ENCODE assay signal across 19 cellular contexts in genomic region chr13:49664606-49665005, GRCh38. TPM values are rescaled to one million over a fixed set of nuclear protein-coding genes. Genes with fewer than 3 reads are reported as not detected.
DNase-seq lines count a peak whose midpoint lies in the region; ATAC-seq, FAIRE-seq and TF ChIP-seq lines count a peak whose summit lies in the region.
"Had no signal": no experiment of that assay in that cellular context is flagged by ENCODE, and none has a peak within 500 bp of the region (broad histone marks: within the 10 kb centered on the region; RNA-seq: fewer than 3 reads in every experiment).

No MANE protein-coding gene starts in this region.

- H3K4me1 ChIP-seq in GM23338 (ENCODE audit: insufficient read depth) (no peaks in the 10 kb centered on the region), neuronal stem cell (ENCODE audit: control insufficient read depth in 2 of 2, insufficient read depth in 1 of 2, low read depth in 1 of 2, low read length in 2 of 2) (peaks cover 2 to 3% of the 10 kb centered on the region in 2 donors), left ventricle myocardium inferior (no peaks in the 10 kb centered on the region)
- H3K4me1 ChIP-seq: BLaER1 had no signal

- H3K9ac ChIP-seq in neuronal stem cell (ENCODE audit: low read depth, low read length, poor library complexity), result no peak overlapping the region
- H3K9ac ChIP-seq: BLaER1 had no signal

- no peak for TF ChIP-seq CTCF in GM23338 (conservative IDR thresholded peaks at IDR 0.05; ENCODE audit: low read depth in 2 of 2)
- no peak for TF ChIP-seq CTCF in WERI-Rb-1 (IDR thresholded peaks at IDR 0.05; ENCODE audit: low read depth, low read length)
- TF ChIP-seq CTCF in left ventricle myocardium inferior (IDR thresholded peaks at IDR 0.05; ENCODE audit: borderline replicate concordance), result no peak

- no peak overlapping the region for H2BK12ac ChIP-seq in neuronal stem cell (ENCODE audit: low read length)

- H3K4me3 ChIP-seq in GM23338 (no peak overlapping the region), WERI-Rb-1 (ENCODE audit: low read depth, low read length) (no peak overlapping the region), neuronal stem cell (ENCODE audit: low read length in 2 of 2) (no peak overlapping the region), left ventricle myocardium inferior (no peak overlapping the region)
- H3K4me3 ChIP-seq: BLaER1 had no signal

- H4K20me1 ChIP-seq in GM23338 (replicated peaks; ENCODE audit: insufficient read depth), result peaks cover 5% of the 10 kb centered on the region

- peaks cover 2% of the 10 kb centered on the region for H3K79me1 ChIP-seq in neuronal stem cell (ENCODE audit: low read depth, low read length)

- no peak overlapping the region for H3K23ac ChIP-seq in neuronal stem cell (ENCODE audit: low read depth, low read length, poor library complexity)

- H3K9me3 ChIP-seq in WERI-Rb-1 (ENCODE audit: severe bottlenecking) (no peaks in the 10 kb centered on the region), neuronal stem cell (replicated peaks in 1 of 2; ENCODE audit: control insufficient read depth in 2 of 2, insufficient read depth in 1 of 2, low read depth in 1 of 2, low read length in 2 of 2) (peaks cover 0 to 2% of the 10 kb centered on the region in 2 donors), left ventricle myocardium inferior (replicated peaks) (no peaks in the 10 kb centered on the region)
- H3K9me3 ChIP-seq: BLaER1 had no signal

- DNase-seq in GM23338 (ENCODE audit: low spot score), result no peak
- DNase-seq in NCI-H146 (lab: John Stamatoyannopoulos, UW), result peak; percentile 38
- DNase-seq in WERI-Rb-1, result peak; percentile 61
- DNase-seq in neuronal stem cell (ENCODE audit: low spot score), result peak; percentile 63
- DNase-seq in left ventricle myocardium inferior, result no peak
- DNase-seq in frontal cortex (ENCODE audit: low spot score in 2 of 2), result no peak
- no peak for DNase-seq in A172 (ENCODE audit: low spot score)
- DNase-seq: AML-193, DMS79, GOT3, HCEC 1CT, HFFc6, IMR-90, KBM-7 had no signal

- H3K4ac ChIP-seq in neuronal stem cell (ENCODE audit: low read length), result no peak overlapping the region

- peaks cover 2% of the 10 kb centered on the region for H3K27me3 Mint-ChIP-seq in GM23338 (ENCODE audit: insufficient read depth, low read depth, poor library complexity)

- H3F3A ChIP-seq in GM23338 (replicated peaks; ENCODE audit: low read depth), result no peaks in the 10 kb centered on the region

- H2BK5ac ChIP-seq in neuronal stem cell (ENCODE audit: low read length), result no peak overlapping the region

- no peak overlapping the region for H2BK15ac ChIP-seq in neuronal stem cell (ENCODE audit: low read length)

- no peak overlapping the region for H3K14ac ChIP-seq in neuronal stem cell (ENCODE audit: low read length)

- H3K4me2 ChIP-seq in GM23338 (no peak overlapping the region), neuronal stem cell (ENCODE audit: insufficient read depth, low read length, poor library complexity, severe bottlenecking) (no peak overlapping the region)
- H3K4me2 ChIP-seq: BLaER1 had no signal

- H2AFZ ChIP-seq in GM23338, result no peak overlapping the region
- no peak overlapping the region for H2AFZ ChIP-seq in neuronal stem cell (ENCODE audit: low read length)

- WGBS in neuronal stem cell (ENCODE audit: extremely low coverage in 2 of 2, insufficient read length in 2 of 2, insufficient replicate concordance in 1 of 2), 2 donors, result no CpG with 5 or more reads among the region's 4 CpGs

- no peak overlapping the region for H2BK120ac ChIP-seq in neuronal stem cell (ENCODE audit: low read depth, low read length)

- no peak overlapping the region for H2AK5ac ChIP-seq in neuronal stem cell (ENCODE audit: low read depth, low read length)

- H3K18ac ChIP-seq in neuronal stem cell (ENCODE audit: low read length), result no peak overlapping the region

- no peak overlapping the region for H3K27ac Mint-ChIP-seq in GM23338
- H3K27ac Mint-ChIP-seq: HFFc6 had no signal

- FAIRE-seq in frontal cortex (lab: Jason Lieb, UNC), result no peak
- FAIRE-seq: G401.6, GM12891 had no signal

- H4K91ac ChIP-seq in neuronal stem cell (ENCODE audit: low read depth, low read length, poor library complexity), result no peak overlapping the region

- H4K8ac ChIP-seq in neuronal stem cell (ENCODE audit: low read depth, low read length), result no peak overlapping the region

- H3K27ac ChIP-seq in GM23338 (ENCODE audit: low read depth) (no peak overlapping the region), WERI-Rb-1 (peak overlapping the region; percentile 68), neuronal stem cell (replicated peaks; ENCODE audit: low read length) (no peak overlapping the region), left ventricle myocardium inferior (replicated peaks) (no peak overlapping the region)
- H3K27ac ChIP-seq: BLaER1 had no signal

- H3K4me1 Mint-ChIP-seq in GM23338, result peaks cover 3% of the 10 kb centered on the region; the same call in 2 of the 3 replicates

- H3K9me2 ChIP-seq in GM23338 (ENCODE audit: insufficient read depth), result no peaks in the 10 kb centered on the region

- intact Hi-C loops in left ventricle myocardium inferior (cut with micrococcal nuclease), result no loop called here

- H3K36me3 ChIP-seq in GM23338 (ENCODE audit: insufficient read depth), result peaks cover 31% of the 10 kb centered on the region
- no peaks in the 10 kb centered on the region for H3K36me3 ChIP-seq in WERI-Rb-1
- peaks cover 13 to 70% of the 10 kb centered on the region in 2 donors for H3K36me3 ChIP-seq in neuronal stem cell (replicated peaks in 1 of 2; ENCODE audit: control insufficient read depth in 2 of 2, insufficient read depth in 2 of 2, low read length in 2 of 2)
- peaks cover 23% of the 10 kb centered on the region for H3K36me3 ChIP-seq in left ventricle myocardium inferior

- H3K4me3 Mint-ChIP-seq in GM23338, result no peak overlapping the region
- H3K4me3 Mint-ChIP-seq: HFFc6 had no signal

- no peaks in the 10 kb centered on the region; the same call in 2 of the 3 replicates for H3K9me3 Mint-ChIP-seq in GM23338
- H3K9me3 Mint-ChIP-seq: HFFc6 had no signal

- H3K36me3 Mint-ChIP-seq in GM23338 (ENCODE audit: low read depth), result peaks cover 76% of the 10 kb centered on the region

- ATAC-seq in GM23338 (peak; percentile 85), HG02970 (IDR thresholded peaks at IDR 0.05; ENCODE audit: low FRiP score, unreplicated experiment) (no peak)

- no peaks in the 10 kb centered on the region for H3K27me3 ChIP-seq in GM23338 (ENCODE audit: insufficient read depth)
- H3K27me3 ChIP-seq in WERI-Rb-1 (ENCODE audit: insufficient read depth, low read depth, severe bottlenecking), result no peaks in the 10 kb centered on the region
- H3K27me3 ChIP-seq in neuronal stem cell (ENCODE audit: control insufficient read depth in 3 of 3, insufficient read depth in 3 of 3, low read depth in 1 of 3, low read length in 3 of 3), result peaks cover 0 to 5% (median 0%) of the 10 kb centered on the region in 3 experiments
- no peaks in the 10 kb centered on the region for H3K27me3 ChIP-seq in left ventricle myocardium inferior (ENCODE audit: low read depth)
- H3K27me3 ChIP-seq: BLaER1 had no signal

- peaks cover 7% of the 10 kb centered on the region for H3K79me2 ChIP-seq in GM23338 (replicated peaks; ENCODE audit: insufficient read depth)

TF ChIP-seq in GM23338, 12 proteins besides CTCF, POLR2A, EP300 and RAD21 (continues in another document):
- no peak for TF ChIP-seq POLR2AphosphoS5 (IDR thresholded peaks at IDR 0.05; ENCODE audit: low read depth)
- TF ChIP-seq STAT1 (IDR thresholded peaks at IDR 0.05; ENCODE audit: unreplicated experiment), result no peak

RNA-seq across cellular contexts. Expression of gene EBPL, which starts 26.7 kb away (rescaled TPM):
- total RNA-seq in GM23338 (2014; rRNA removed; shearing (Covaris generic)), result 231 and 260 TPM in 2 replicates
- polyA plus RNA-seq in GM23338 (2016; fragmentation: Nextera tagmentation; extraction: Ambion mirVana), result 245 and 258 TPM in 2 replicates
- 98.6 TPM for polyA plus RNA-seq in neuronal stem cell (2013, experiment 1 of 2)
- 101 TPM for polyA plus RNA-seq in neuronal stem cell (2013, experiment 2 of 2)
- total RNA-seq in left ventricle myocardium inferior (6.0 TPM), frontal cortex (44.8 TPM)
- total RNA-seq in A172 (2014; rRNA removed; shearing (Covaris generic)), result 123 and 133 TPM in 2 replicates

RNA-seq across cellular contexts. Expression of gene ARL11, which starts 36.3 kb away (rescaled TPM):
- total RNA-seq in GM23338 (2014; rRNA removed; shearing (Covaris generic)), result 0.52 and 1.2 TPM in 2 replicates
- 0.32 and 0.61 TPM in 2 replicates for polyA plus RNA-seq in GM23338 (2016; fragmentation: Nextera tagmentation; extraction: Ambion mirVana)
- 0.04 TPM for polyA plus RNA-seq in neuronal stem cell (2013, experiment 1 of 2)
- polyA plus RNA-seq in neuronal stem cell (2013, experiment 2 of 2), result 0.10 TPM
- total RNA-seq in left ventricle myocardium inferior, result 0.52 TPM
- total RNA-seq in frontal cortex, result under 0.01 TPM
- total RNA-seq in A172 (2014; rRNA removed; shearing (Covaris generic)), result not detected in 2 replicates
- total RNA-seq: A673, HFFc6, IMR-90 had no signal
- polyA plus RNA-seq: IMR-90 had no signal

Comparison
In these comparisons a context has a peak if more than half of its experiments do, and no peak if none do; other contexts are left out.
1. DNase-seq: peak in NCI-H146 (single experiment), WERI-Rb-1 (single experiment) and neuronal stem cell (single experiment); none in GM23338 (single experiment), left ventricle myocardium inferior (single experiment), frontal cortex (0 of 2) and A172 (single experiment).